In genomic region chr1:15027515-15027948, GRCh38 we compare ENCODE assay signal across 1 cellular context.
TF ChIP-seq lines count a peak whose summit lies in the region.

No MANE protein-coding gene starts in this region.

TF ChIP-seq in H1, 55 proteins besides CTCF, POLR2A, EP300 and RAD21 (continued from another document):
- TF ChIP-seq ATF2 (IDR thresholded peaks at IDR 0.05; ENCODE audit: low read length) (0 out of 2 replicates have a peak, but pooled peaks have one; percentile 34), CHD2 (IDR thresholded peaks at IDR 0.05; ENCODE audit: low read length) (no peak), MAX (IDR thresholded peaks at IDR 0.05) (peak; percentile 14; the same call in 1 of the 2 replicates)
